ENCODE assay signal across 1 cellular context in genomic region chr14:29858299-29858698, GRCh38.
TF ChIP-seq lines count a peak whose summit lies in the region.

No MANE protein-coding gene starts in this region.

TF ChIP-seq in SK-N-SH treated with all-trans-retinoic acid at 6 μM for 48 hours, 23 proteins besides CTCF, POLR2A, EP300 and RAD21 (continued from another document):
- TF ChIP-seq CREB5 (CRISPR knock-in tag; IDR thresholded peaks at IDR 0.05; ENCODE audit: low read depth) = no peak
- no peak for TF ChIP-seq ARNTL (CRISPR knock-in tag; IDR thresholded peaks at IDR 0.05; ENCODE audit: borderline replicate concordance, low read depth)
